In the genomic region with DNA sequence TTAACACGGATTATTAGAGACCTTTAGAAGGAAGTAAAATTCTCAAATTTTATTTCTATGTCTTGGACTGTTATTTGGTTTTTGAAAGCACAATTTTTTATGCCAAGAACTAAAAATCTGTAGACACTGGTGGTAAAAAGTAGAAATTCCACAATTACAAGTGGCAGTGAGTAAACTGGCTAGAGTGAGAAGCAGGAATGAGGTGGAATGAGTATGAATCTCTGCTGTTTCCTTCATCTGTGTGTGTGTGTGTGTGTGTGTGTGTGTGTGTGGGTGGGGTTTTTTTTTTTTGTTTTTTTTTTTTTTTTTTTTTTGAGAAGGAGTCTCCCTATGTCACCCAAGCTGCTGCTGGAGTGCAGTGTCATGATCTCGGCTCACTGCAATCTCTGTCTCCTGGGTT, we compare ENCODE assay signal across 16 cellular contexts.
DNase-seq lines count a peak whose midpoint lies in the region; ATAC-seq, FAIRE-seq and TF ChIP-seq lines count a peak whose summit lies in the region.
"Had no signal": no experiment of that assay in that cellular context is flagged by ENCODE, and none has a peak within 500 bp of the region (broad histone marks: within the 10 kb centered on the region; RNA-seq: fewer than 3 reads in every experiment).

No MANE protein-coding gene starts in this region.

- H3K9me2 ChIP-seq in GM23248 (ENCODE audit: insufficient read depth) = no peaks in the 10 kb centered on the region
- H3K9me2 ChIP-seq in neural cell (ENCODE audit: insufficient read depth, low read length) = no peaks in the 10 kb centered on the region

- H3K36me3 ChIP-seq in GM23248 (ENCODE audit: low read depth) (peaks cover 5% of the 10 kb centered on the region; the same call in 1 of the 2 replicates), K562 (ENCODE audit: control insufficient read depth, insufficient read depth, low read length) (no peaks in the 10 kb centered on the region), neural cell (ENCODE audit: insufficient read depth, low read length) (peaks cover 4% of the 10 kb centered on the region)

- CTCF ChIA-PET in K562 (lab: Yijun Ruan, JAX; ENCODE audit: low intra/inter-chr PET ratio) = no interaction called here
- CTCF ChIA-PET in activated CD4-positive, alpha-beta T cell treated with anti-CD3 and anti-CD28 coated beads, Interleukin-2, amount 10 ng/mL, durations not matched to agents 7 days and 5 days (lab: Charles Lee) = no interaction called here

- intact Hi-C loops in K562 (cut with micrococcal nuclease) = no loop called here

- H3K4me2 ChIP-seq in GM23248 (ENCODE audit: unreplicated experiment) (no peak overlapping the region), K562 (ENCODE audit: insufficient read depth, low read length) (no peak overlapping the region), neural cell (ENCODE audit: low read length) (no peak overlapping the region)

- H3K27me3 Mint-ChIP-seq in activated CD4-positive, alpha-beta T cell treated with anti-CD3 and anti-CD28 coated beads, Interleukin-2, amount 10 ng/mL, durations not matched to agents 7 days and 5 days = no peaks in the 10 kb centered on the region

- POLR2A ChIA-PET in K562 (lab: Yijun Ruan, JAX) = no interaction called here
- POLR2A ChIA-PET in activated CD4-positive, alpha-beta T cell treated with anti-CD3 and anti-CD28 coated beads, Interleukin-2, amount 10 ng/mL, durations not matched to agents 7 days and 5 days (lab: Charles Lee) = no interaction called here

- no peaks in the 10 kb centered on the region for H3K9me3 Mint-ChIP-seq in activated CD4-positive, alpha-beta T cell treated with anti-CD3 and anti-CD28 coated beads, Interleukin-2, amount 10 ng/mL, durations not matched to agents 7 days and 5 days
- H3K9me3 Mint-ChIP-seq: CD8-positive, alpha-beta T cell had no signal

- DNase-seq in AG10803 (ENCODE audit: low read depth) (peak; percentile 70), GM23248 (peak; percentile 63), K562 (ENCODE audit: extremely low read depth in 1 of 4, low spot score in 3 of 4) (no peak), UCSD-AML1 (lab: John Stamatoyannopoulos, UW; ENCODE audit: unreplicated experiment) (no peak), hippocampal formation (lab: John Stamatoyannopoulos, UW) (no peak), ureter (ENCODE audit: low spot score) (no peak)
- DNase-seq in activated CD4-positive, alpha-beta T cell treated with anti-CD3 and anti-CD28 coated beads, Interleukin-2, amount 10 ng/mL, durations not matched to agents 7 days and 5 days = no peak
- DNase-seq: Calu3; CD8-positive, alpha-beta T cell; NCI-H1105; NCI-H2081 treated with DMSO at 0.1 percent for 48 hours; Right ventricle myocardium superior had no signal

- TF ChIP-seq RAD21 in K562 (CRISPR knock-in tag; conservative IDR thresholded peaks at IDR 0.05 in 1 of 2, IDR thresholded peaks at IDR 0.05 in 1 of 2) = no peak
- no peak for TF ChIP-seq RAD21 in neural cell (conservative IDR thresholded peaks at IDR 0.05)

- H3K27ac Mint-ChIP-seq in activated CD4-positive, alpha-beta T cell treated with anti-CD3 and anti-CD28 coated beads, Interleukin-2, amount 10 ng/mL, durations not matched to agents 7 days and 5 days = no peak overlapping the region
- H3K27ac Mint-ChIP-seq: CD8-positive, alpha-beta T cell had no signal

- in situ Hi-C loops in GM23248 (cut with MboI) (no loop called here), K562 (cut with MboI) (no loop called here)

- no TSS peak for BruUV-seq in K562 (replicated peaks; lab: Mats Ljungman, UMichigan)

- H3K9ac ChIP-seq in GM23248 (no peak overlapping the region), K562 (ENCODE audit: insufficient read depth in 1 of 2, low read depth in 2 of 2, low read length in 2 of 2) (no peak overlapping the region), neural cell (ENCODE audit: low read length) (no peak overlapping the region)

- H3K36me3 Mint-ChIP-seq in activated CD4-positive, alpha-beta T cell treated with anti-CD3 and anti-CD28 coated beads, Interleukin-2, amount 10 ng/mL, durations not matched to agents 7 days and 5 days (ENCODE audit: low read depth) = peaks cover 10% of the 10 kb centered on the region

- peaks cover 16% of the 10 kb centered on the region; the same call in 1 of the 2 replicates for H3F3A ChIP-seq in GM23248 (ENCODE audit: insufficient read depth)
- H3F3A ChIP-seq in neural cell (ENCODE audit: insufficient read depth, low read length, poor library complexity, severe bottlenecking) = peaks cover 11% of the 10 kb centered on the region

- H3K9me3 ChIP-seq in GM23248 (ENCODE audit: low read depth) = no peaks in the 10 kb centered on the region
- H3K9me3 ChIP-seq in K562 (replicated peaks; ENCODE audit: control insufficient read depth, insufficient read depth, low read depth, low read length) = no peaks in the 10 kb centered on the region
- no peaks in the 10 kb centered on the region for H3K9me3 ChIP-seq in neural cell (ENCODE audit: low read length)

- H3K27ac ChIP-seq in GM23248 (no peak overlapping the region), K562 (ENCODE audit: extremely low read depth, low read depth, low read length) (no peak overlapping the region), neural cell (ENCODE audit: low read length) (no peak overlapping the region)

- no peak for TF ChIP-seq POLR2A in K562 (conservative IDR thresholded peaks at IDR 0.05)

- no peak for FAIRE-seq in K562 (lab: Jason Lieb, UNC)
- FAIRE-seq: A204.1, H54, RCC 7860 had no signal

- peaks cover 19% of the 10 kb centered on the region for H3K4me1 Mint-ChIP-seq in activated CD4-positive, alpha-beta T cell treated with anti-CD3 and anti-CD28 coated beads, Interleukin-2, amount 10 ng/mL, durations not matched to agents 7 days and 5 days

- TF ChIP-seq EP300 in K562 (IDR thresholded peaks at IDR 0.05; ENCODE audit: low read length) (no peak), neural cell (conservative IDR thresholded peaks at IDR 0.05; ENCODE audit: poor library complexity, severe bottlenecking) (no peak)

- WGBS in GM23248 (ENCODE audit: low coverage in 1 of 2, low lambda C conversion rate in 2 of 2, missing lambda C conversion rate in 2 of 2), 2 experiments = 38 to 50% methylated on average over 2 of the region's 2 CpGs
- 18% methylated on average over 1 of the region's 2 CpGs for WGBS in K562 (ENCODE audit: insufficient coverage, low coverage, missing lambda C conversion rate)

- no peak for ATAC-seq in K562
- ATAC-seq: CD8-positive, alpha-beta T cell had no signal

- H3K4me3 ChIP-seq in AG10803 (ENCODE audit: low read length) (no peak overlapping the region), GM23248 (no peak overlapping the region), K562 (no peak overlapping the region), neural cell (ENCODE audit: low read length) (peak overlapping the region; percentile 56)

- H4K20me1 ChIP-seq in GM23248 (ENCODE audit: insufficient read depth) = no peaks in the 10 kb centered on the region
- no peaks in the 10 kb centered on the region for H4K20me1 ChIP-seq in K562 (replicated peaks; ENCODE audit: control insufficient read depth, insufficient read depth, low read length)
- no peaks in the 10 kb centered on the region for H4K20me1 ChIP-seq in neural cell (ENCODE audit: insufficient read depth)

- no peak overlapping the region for H2AFZ ChIP-seq in GM23248
- no peak overlapping the region for H2AFZ ChIP-seq in K562 (ENCODE audit: low read depth, low read length)
- H2AFZ ChIP-seq in neural cell (ENCODE audit: low read depth, low read length) = no peak overlapping the region

- H3K9me1 ChIP-seq in K562 (ENCODE audit: control insufficient read depth, insufficient read depth, low read length) = no peaks in the 10 kb centered on the region

- H3K79me2 ChIP-seq in GM23248 (ENCODE audit: insufficient read depth) (peaks cover 15% of the 10 kb centered on the region; the same call in 1 of the 2 replicates), K562 (ENCODE audit: control insufficient read depth, insufficient read depth, low read length) (no peaks in the 10 kb centered on the region), neural cell (replicated peaks; ENCODE audit: insufficient read depth, low read length) (peaks cover 52% of the 10 kb centered on the region)

- TF ChIP-seq CTCF in AG10803 (conservative IDR thresholded peaks at IDR 0.05; ENCODE audit: low read length) = no peak
- no peak for TF ChIP-seq CTCF in K562 (IDR thresholded peaks at IDR 0.05 in 2 of 3, conservative IDR thresholded peaks at IDR 0.05 in 1 of 3; ENCODE audit: insufficient read depth in 2 of 3, low read depth in 1 of 3, low read length in 3 of 3)
- no peak for TF ChIP-seq CTCF in neural cell (IDR thresholded peaks at IDR 0.05; ENCODE audit: poor library complexity, severe bottlenecking)

- H3K27me3 ChIP-seq in GM23248 (replicated peaks; ENCODE audit: insufficient read depth) (no peaks in the 10 kb centered on the region), K562 (ENCODE audit: control insufficient read depth in 2 of 2, insufficient read depth in 2 of 2, low read length in 2 of 2) (no peaks in the 10 kb centered on the region), neural cell (ENCODE audit: insufficient read depth, low read depth, low read length) (no peaks in the 10 kb centered on the region)

- no peak overlapping the region for H3K4me3 Mint-ChIP-seq in activated CD4-positive, alpha-beta T cell treated with anti-CD3 and anti-CD28 coated beads, Interleukin-2, amount 10 ng/mL, durations not matched to agents 7 days and 5 days
- H3K4me3 Mint-ChIP-seq: CD8-positive, alpha-beta T cell had no signal

- H3K4me1 ChIP-seq in GM23248 (ENCODE audit: insufficient read depth) (peaks cover 41% of the 10 kb centered on the region), K562 (replicated peaks in 1 of 2; ENCODE audit: control insufficient read depth in 2 of 2, insufficient read depth in 2 of 2, low read length in 2 of 2) (peaks cover 0 to 4% of the 10 kb centered on the region in 2 experiments; a peak in 2 of 5 replicates)

TF ChIP-seq in K562, 482 proteins besides CTCF, POLR2A, EP300 and RAD21:
- TF ChIP-seq SMARCB1 (IDR thresholded peaks at IDR 0.05; ENCODE audit: insufficient read length, low read depth) = no peak
- TF ChIP-seq EGR1 (conservative IDR thresholded peaks at IDR 0.05) = 0 out of 2 replicates have a peak, but pooled peaks have one; percentile 8
- no peak for TF ChIP-seq NCOA2 (IDR thresholded peaks at IDR 0.05; ENCODE audit: partially characterized antibody in 2 of 2)

TF ChIP-seq in neural cell, 6 proteins besides CTCF, POLR2A, EP300 and RAD21 (continues in another document):
- TF ChIP-seq MXI1 (conservative IDR thresholded peaks at IDR 0.05; ENCODE audit: poor library complexity, severe bottlenecking) = no peak
- TF ChIP-seq EZH2 (IDR thresholded peaks at IDR 0.05; ENCODE audit: borderline replicate concordance, insufficient read depth, low read length, poor library complexity, severe bottlenecking) = no peak

Comparison
In these comparisons a context has a peak if more than half of its experiments do, and no peak if none do; other contexts are left out.
1. DNase-seq: peak in AG10803 (single experiment) and GM23248 (single experiment); none in K562 (0 of 4), UCSD-AML1 (single experiment), activated CD4-positive, alpha-beta T cell treated with anti-CD3 and anti-CD28 coated beads, Interleukin-2, amount 10 ng/mL, durations not matched to agents 7 days and 5 days (single experiment), hippocampal formation (0 of 2) and ureter (single experiment).